Comparison of ENCODE assay signal across 17 cellular contexts in the genomic region with DNA sequence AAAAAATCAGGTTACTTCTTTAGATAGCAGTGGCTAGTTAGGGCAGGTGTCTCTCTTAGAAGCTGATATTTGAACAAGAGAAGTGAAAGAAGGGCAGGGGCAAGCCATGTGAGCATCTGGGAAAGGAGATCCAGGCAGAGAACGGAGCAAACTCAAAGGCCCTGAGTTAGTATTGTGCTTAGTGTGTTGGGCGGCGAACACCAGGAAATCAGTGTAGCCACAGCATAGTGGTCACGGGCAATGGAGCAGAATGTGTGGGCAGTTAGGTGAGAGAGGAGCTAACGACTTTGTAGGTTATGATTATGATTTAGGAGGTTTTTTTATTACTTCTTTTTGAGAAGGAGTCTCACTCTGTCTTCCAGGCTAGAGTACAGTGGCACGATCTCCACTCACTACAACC.
DNase-seq lines count a peak whose midpoint lies in the region; ATAC-seq and TF ChIP-seq lines count a peak whose summit lies in the region.
"Had no signal": no experiment of that assay in that cellular context is flagged by ENCODE, and none has a peak within 500 bp of the region (broad histone marks: within the 10 kb centered on the region; RNA-seq: fewer than 3 reads in every experiment).

No MANE protein-coding gene starts in this region.

- H3K4me1 Mint-ChIP-seq in activated naive CD4-positive, alpha-beta T cell treated with anti-CD3 and anti-CD28 coated beads for 36 hours (ENCODE audit: low read depth), result peaks cover 20% of the 10 kb centered on the region

- H3K4me3 ChIP-seq in body of pancreas, result no peak overlapping the region
- H3K4me3 ChIP-seq: ascending aorta, lung, SK-N-MC, smooth muscle cell, upper lobe of left lung had no signal

- TF ChIP-seq POLR2A in body of pancreas (IDR thresholded peaks at IDR 0.05), result no peak

- no peaks in the 10 kb centered on the region for H3K27me3 ChIP-seq in body of pancreas
- H3K27me3 ChIP-seq: ascending aorta, upper lobe of left lung had no signal

- H3K27me3 Mint-ChIP-seq in activated naive CD4-positive, alpha-beta T cell treated with anti-CD3 and anti-CD28 coated beads for 36 hours (ENCODE audit: low read depth), result no peaks in the 10 kb centered on the region

- no peaks in the 10 kb centered on the region for H3K9me3 ChIP-seq in body of pancreas
- H3K9me3 ChIP-seq: ascending aorta, upper lobe of left lung had no signal

- peaks cover 50% of the 10 kb centered on the region for H3K4me1 ChIP-seq in body of pancreas

- peak overlapping the region in 1 of 4 donors; percentile 10 for H3K27ac ChIP-seq in body of pancreas
- H3K27ac ChIP-seq: ascending aorta, KMS-11, SK-N-MC, upper lobe of left lung had no signal

- CTCF ChIA-PET in activated naive CD4-positive, alpha-beta T cell treated with anti-CD3 and anti-CD28 coated beads for 36 hours (lab: Charles Lee), result no interaction called here

- no peak for ATAC-seq in activated naive CD4-positive, alpha-beta T cell treated with anti-CD3 and anti-CD28 coated beads, Interleukin-2, amount 50 U/mL, for 72 hours
- ATAC-seq in GM21529 (IDR thresholded peaks at IDR 0.05; ENCODE audit: unreplicated experiment) (peak; percentile 74), HG03442 (IDR thresholded peaks at IDR 0.05; ENCODE audit: unreplicated experiment) (peak; percentile 87), body of pancreas (no peak)
- ATAC-seq: activated T-cell treated with anti-CD3 and anti-CD28 coated beads, Interleukin-2, amount 50 U/mL, for 4 hours had no signal

- intact Hi-C loops in activated naive CD4-positive, alpha-beta T cell treated with anti-CD3 and anti-CD28 coated beads for 36 hours (cut with micrococcal nuclease), result no loop called here
- intact Hi-C loops in body of pancreas (cut with DNase I), result no loop called here
- intact Hi-C loops in cardiac septum (cut with DNase I), result no loop called here

- peak overlapping the region; percentile 2 to 3 for H3K27ac Mint-ChIP-seq in activated naive CD4-positive, alpha-beta T cell treated with anti-CD3 and anti-CD28 coated beads, Interleukin-2, amount 50 U/mL, for 72 hours
- H3K27ac Mint-ChIP-seq in activated naive CD4-positive, alpha-beta T cell treated with anti-CD3 and anti-CD28 coated beads for 36 hours, result no peak overlapping the region

- no peak for DNase-seq in activated naive CD4-positive, alpha-beta T cell treated with anti-CD3 and anti-CD28 coated beads, Interleukin-2, amount 50 U/mL, for 72 hours (ENCODE audit: low spot score in 2 of 2)
- DNase-seq in activated naive CD4-positive, alpha-beta T cell treated with anti-CD3 and anti-CD28 coated beads for 36 hours, result no peak
- DNase-seq in amygdala (lab: John Stamatoyannopoulos, UW), result no peak
- no peak for DNase-seq in body of pancreas
- DNase-seq in activated CD8-positive, alpha-beta memory T cell treated with anti-CD3 and anti-CD28 coated beads, Interleukin-2, amount 50 U/mL, for 48 hours, result no peak
- no peak for DNase-seq in cardiac septum (ENCODE audit: low spot score)
- DNase-seq: activated T-cell treated with anti-CD3 and anti-CD28 coated beads, Interleukin-2, amount 50 U/mL, for 4 hours; HCEC 1CT; NCI-H187 treated with DMSO at 0.1 percent for 48 hours; upper lobe of left lung had no signal

- no peaks in the 10 kb centered on the region for H3K36me3 ChIP-seq in body of pancreas (replicated peaks in 1 of 2; ENCODE audit: insufficient read depth in 1 of 2, low read depth in 2 of 2)
- H3K36me3 ChIP-seq: ascending aorta, upper lobe of left lung had no signal

- H3K36me3 Mint-ChIP-seq in activated naive CD4-positive, alpha-beta T cell treated with anti-CD3 and anti-CD28 coated beads, Interleukin-2, amount 50 U/mL, for 72 hours, result peaks cover 0 to 7% of the 10 kb centered on the region in 2 donors
- peaks cover 5% of the 10 kb centered on the region for H3K36me3 Mint-ChIP-seq in activated naive CD4-positive, alpha-beta T cell treated with anti-CD3 and anti-CD28 coated beads for 36 hours (ENCODE audit: low read depth)

- TF ChIP-seq CTCF in body of pancreas (IDR thresholded peaks at IDR 0.05), result no peak

- H3K4me3 Mint-ChIP-seq in activated naive CD4-positive, alpha-beta T cell treated with anti-CD3 and anti-CD28 coated beads for 36 hours, result no peak overlapping the region
- H3K4me3 Mint-ChIP-seq: activated T-cell treated with anti-CD3 and anti-CD28 coated beads, Interleukin-2, amount 50 U/mL, for 4 hours had no signal

- WGBS in body of pancreas, 2 donors, result 93 to 95% methylated on average over 6 of the region's 6 CpGs

- no peaks in the 10 kb centered on the region for H3K9me3 Mint-ChIP-seq in activated naive CD4-positive, alpha-beta T cell treated with anti-CD3 and anti-CD28 coated beads, Interleukin-2, amount 50 U/mL, for 72 hours
- no peaks in the 10 kb centered on the region for H3K9me3 Mint-ChIP-seq in activated naive CD4-positive, alpha-beta T cell treated with anti-CD3 and anti-CD28 coated beads for 36 hours
- H3K9me3 Mint-ChIP-seq: activated T-cell treated with anti-CD3 and anti-CD28 coated beads, Interleukin-2, amount 50 U/mL, for 4 hours had no signal

Comparison
In these comparisons a context has a peak if more than half of its experiments do, and no peak if none do; other contexts are left out.
1. ATAC-seq: peak in GM21529 (single experiment) and HG03442 (single experiment); none in activated naive CD4-positive, alpha-beta T cell treated with anti-CD3 and anti-CD28 coated beads, Interleukin-2, amount 50 U/mL, for 72 hours (0 of 2) and body of pancreas (single experiment).